Comparison of ENCODE assay signal across 8 cellular contexts in genomic region chr22:49934891-49935557, GRCh38. TPM values are rescaled to one million over a fixed set of nuclear protein-coding genes. Genes with fewer than 3 reads are reported as not detected.
A peak's percentile ranks its signal among the peaks of the same experiment; 100 is the strongest.
DNase-seq lines count a peak whose midpoint lies in the region; ATAC-seq and TF ChIP-seq lines count a peak whose summit lies in the region.

No MANE protein-coding gene starts in this region.

- in situ Hi-C loops in GM13977 (cut with MboI; ENCODE audit: low pct_unique_long_range_greater_than_20kb, low sequenced_read_pairs, unreplicated experiment): loop anchor here (25.0 kb wide), 1 partner anchor 102 kb away; no protein-coding TSS in a partner anchor

- peak; percentile 88 for DNase-seq in GM13977 (ENCODE audit: low spot score)
- DNase-seq in OCI-M1 (lab: John Stamatoyannopoulos, UW): peak; percentile 9
- DNase-seq in activated T-helper 9 cell treated with anti-CD3 and anti-CD28 coated beads, Interleukin-2, amount 50 U/mL, for 16 hours (ENCODE audit: low read depth): peak; percentile 86
- DNase-seq in glomerular visceral epithelial cell (ENCODE audit: extremely low spot score): peak; percentile 61
- DNase-seq in posterior cingulate gyrus: peak in 8 of 10 donors; percentile 57 to 94 (median 70)
- peak; percentile 90 for DNase-seq in ureter (ENCODE audit: low spot score)
- no peak for DNase-seq in NCI-H345 (lab: John Stamatoyannopoulos, UW)

- no peak for TF ChIP-seq CTCF in GM13977 (IDR thresholded peaks at IDR 0.05; ENCODE audit: extremely low read depth, insufficient read depth, missing control alignments)

- ATAC-seq in GM18511 (IDR thresholded peaks at IDR 0.05; ENCODE audit: unreplicated experiment): no peak

- intact Hi-C loops in posterior cingulate gyrus (cut with DNase I): loop anchor here (5.0 kb wide), 1 partner anchor 32 kb away; no protein-coding TSS in a partner anchor

RNA-seq across cellular contexts. Expression of gene CRELD2, which starts 16.6 kb away (rescaled TPM):
- 42.8 TPM for total RNA-seq in ureter

RNA-seq across cellular contexts. Expression of gene ALG12, which starts 16.8 kb away (rescaled TPM):
- 20.5 TPM for total RNA-seq in ureter

RNA-seq across cellular contexts. Expression of gene PIM3, which starts 25.5 kb away (rescaled TPM):
- total RNA-seq in ureter: 75.0 TPM
